Comparison of ENCODE assay signal across 22 cellular contexts in genomic region chr5:53963958-53964357, GRCh38.
"Had no signal": no experiment of that assay in that cellular context is flagged by ENCODE, and none has a peak within 500 bp of the region (broad histone marks: within the 10 kb centered on the region; RNA-seq: fewer than 3 reads in every experiment).

No MANE protein-coding gene starts in this region.

- H3K4me1 Mint-ChIP-seq: central memory CD8-positive, alpha-beta T cell; immature natural killer cell; stimulated activated effector memory CD8-positive, alpha-beta T cell treated with anti-CD3 and anti-CD28 coated beads, Interleukin-12 subunit alpha, Interleukin-12 subunit beta, amount 100 ng/mL, for 72 hours had no signal

- H3K4me3 ChIP-seq: colonic mucosa, lower lobe of right lung, smooth muscle cell, stomach, testis had no signal

- H3K4me1 ChIP-seq: colonic mucosa, lower lobe of right lung, parathyroid adenoma, stomach, testis had no signal

- ATAC-seq: lower lobe of right lung; natural killer cell treated with Interleukin-12 subunit alpha and Interleukin-12 subunit beta and Interleukin-15 and Interleukin-18, amount 100 ng/mL, for 72 hours; sciatic nerve; stimulated activated effector memory CD8-positive, alpha-beta T cell treated with anti-CD3 and anti-CD28 coated beads, Interleukin-12 subunit alpha, Interleukin-12 subunit beta, amount 100 ng/mL, for 72 hours had no signal

- H3K9me3 ChIP-seq: colonic mucosa, lower lobe of right lung, neutrophil, stomach, testis had no signal

- H3K27ac ChIP-seq: brain microvascular endothelial cell, colonic mucosa, lower lobe of right lung, neutrophil, parathyroid adenoma, stomach, testis had no signal

- H3K4me3 Mint-ChIP-seq: central memory CD8-positive, alpha-beta T cell; immature natural killer cell; natural killer cell treated with Interleukin-12 subunit alpha and Interleukin-12 subunit beta and Interleukin-15 and Interleukin-18, amount 100 ng/mL, for 72 hours; stimulated activated effector memory CD8-positive, alpha-beta T cell treated with anti-CD3 and anti-CD28 coated beads, Interleukin-12 subunit alpha, Interleukin-12 subunit beta, amount 100 ng/mL, for 72 hours; type B pancreatic cell had no signal

- H3K9ac ChIP-seq: parathyroid adenoma had no signal

- H3K36me3 Mint-ChIP-seq: natural killer cell treated with Interleukin-12 subunit alpha and Interleukin-12 subunit beta and Interleukin-15 and Interleukin-18, amount 100 ng/mL, for 72 hours; stimulated activated effector memory CD8-positive, alpha-beta T cell treated with anti-CD3 and anti-CD28 coated beads, Interleukin-12 subunit alpha, Interleukin-12 subunit beta, amount 100 ng/mL, for 72 hours; type B pancreatic cell had no signal

- H3K27me3 Mint-ChIP-seq: central memory CD8-positive, alpha-beta T cell; natural killer cell treated with Interleukin-12 subunit alpha and Interleukin-12 subunit beta and Interleukin-15 and Interleukin-18, amount 100 ng/mL, for 72 hours; type B pancreatic cell had no signal

- H3K9me3 Mint-ChIP-seq: central memory CD8-positive, alpha-beta T cell; natural killer cell treated with Interleukin-12 subunit alpha and Interleukin-12 subunit beta and Interleukin-15 and Interleukin-18, amount 100 ng/mL, for 72 hours; type B pancreatic cell had no signal

- H3K27me3 ChIP-seq: brain microvascular endothelial cell, colonic mucosa, neutrophil, stomach, testis had no signal

- DNase-seq: activated CD4-positive, alpha-beta T cell treated with anti-CD3 and anti-CD28 coated beads, Interleukin-2, amount 50 U/mL, for 1 hour; activated CD4-positive, CD25-positive, alpha-beta regulatory T cell treated with anti-CD3 and anti-CD28 coated beads, Interleukin-2, amount 50 U/mL, for 72 hours; activated CD8-positive, alpha-beta memory T cell treated with anti-CD3 and anti-CD28 coated beads, Interleukin-2, amount 50 U/mL, for 48 hours; activated effector memory CD4-positive, alpha-beta T cell treated with Interleukin-2 at 50 U/mL for 16 hours; activated naive CD4-positive, alpha-beta T cell treated with anti-CD3 and anti-CD28 coated beads, Interleukin-2, amount 50 U/mL, for 16 hours; activated T-cell treated with anti-CD3 and anti-CD28 coated beads, Interleukin-2, amount 50 U/mL, for 48 hours; aorta; brain microvascular endothelial cell; colonic mucosa; immature natural killer cell; lower lobe of right lung; stimulated activated CD4-positive, alpha-beta T cell treated with anti-CD3 and anti-CD28 coated beads, Interleukin-4, amount 100 ng/mL, for 1 hour; stomach; testis had no signal

- H3K36me3 ChIP-seq: brain microvascular endothelial cell, colonic mucosa, lower lobe of right lung, neutrophil, stomach had no signal

- H3K27ac Mint-ChIP-seq: immature natural killer cell; natural killer cell treated with Interleukin-12 subunit alpha and Interleukin-12 subunit beta and Interleukin-15 and Interleukin-18, amount 100 ng/mL, for 72 hours; stimulated activated effector memory CD8-positive, alpha-beta T cell treated with anti-CD3 and anti-CD28 coated beads, Interleukin-12 subunit alpha, Interleukin-12 subunit beta, amount 100 ng/mL, for 72 hours; type B pancreatic cell had no signal
